18 cellular contexts compared by ENCODE assay signal in the genomic region with DNA sequence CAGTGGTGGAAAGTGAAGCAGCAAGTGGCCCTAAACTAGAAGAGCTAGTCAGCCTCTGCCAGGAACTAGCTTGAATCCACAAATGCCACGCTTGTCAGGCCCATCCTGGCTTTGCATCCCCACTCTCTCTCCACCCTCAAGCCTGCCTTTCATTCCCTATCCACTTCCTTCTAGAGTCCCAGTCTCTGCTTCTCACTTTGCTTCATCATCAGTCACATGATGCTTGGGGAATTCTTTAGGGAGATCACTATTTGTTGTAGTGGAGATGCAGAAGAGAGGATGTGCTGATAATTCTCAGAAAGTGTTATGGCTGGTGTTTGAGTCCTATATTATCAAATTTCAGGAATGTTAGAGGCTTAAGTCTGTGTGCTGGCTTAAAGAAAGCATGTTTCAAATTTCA. TPM values are rescaled to one million over a fixed set of nuclear protein-coding genes. Genes with fewer than 3 reads are reported as not detected.
DNase-seq lines count a peak whose midpoint lies in the region; ATAC-seq lines count a peak whose summit lies in the region.
"Had no signal": no experiment of that assay in that cellular context is flagged by ENCODE, and none has a peak within 500 bp of the region (broad histone marks: within the 10 kb centered on the region; RNA-seq: fewer than 3 reads in every experiment).

No MANE protein-coding gene starts in this region.

- no peaks in the 10 kb centered on the region for H3K27me3 Mint-ChIP-seq in dendritic cell treated with granulocyte-macrophage colony-stimulating factor and Interleukin-4, amounts not matched to agents 40 ng/mL and 50 ng/mL, for 4 days
- H3K27me3 Mint-ChIP-seq in activated T-cell treated with anti-CD3 and anti-CD28 coated beads, Interleukin-2, amount 50 U/mL, for 24 hours: no peaks in the 10 kb centered on the region
- no peaks in the 10 kb centered on the region for H3K27me3 Mint-ChIP-seq in activated naive CD8-positive, alpha-beta T cell treated with anti-CD3 and anti-CD28 coated beads, Interleukin-2, amount 50 U/mL, for 24 hours

- H3K4me3 Mint-ChIP-seq in dendritic cell treated with granulocyte-macrophage colony-stimulating factor and Interleukin-4, amounts not matched to agents 40 ng/mL and 50 ng/mL, for 4 days: no peak overlapping the region
- H3K4me3 Mint-ChIP-seq in activated T-cell treated with anti-CD3 and anti-CD28 coated beads, Interleukin-2, amount 50 U/mL, for 24 hours: no peak overlapping the region
- H3K4me3 Mint-ChIP-seq in activated naive CD8-positive, alpha-beta T cell treated with anti-CD3 and anti-CD28 coated beads, Interleukin-2, amount 50 U/mL, for 24 hours: no peak overlapping the region
- H3K4me3 Mint-ChIP-seq: CD14-positive monocyte; CD8-positive, alpha-beta T cell had no signal

- H2BK120ac ChIP-seq in mesenchymal stem cell (ENCODE audit: low read depth, low read length): no peak overlapping the region

- H3K23ac ChIP-seq in mesenchymal stem cell (ENCODE audit: low read length in 2 of 2): no peak overlapping the region

- H4K8ac ChIP-seq in mesenchymal stem cell (ENCODE audit: low read length): no peak overlapping the region

- H3K36me3 ChIP-seq in mesenchymal stem cell (ENCODE audit: control insufficient read depth in 1 of 2, insufficient read depth in 2 of 2, low read depth in 1 of 2, low read length in 2 of 2): peaks cover 21 to 93% of the 10 kb centered on the region in 2 experiments

- no peak overlapping the region for H2BK12ac ChIP-seq in mesenchymal stem cell (ENCODE audit: low read length in 2 of 2)

- WGBS in mesenchymal stem cell: 100% methylated on average over 1 of the region's 1 CpG

- no peaks in the 10 kb centered on the region for H3K4me1 ChIP-seq in mesenchymal stem cell (ENCODE audit: control insufficient read depth, insufficient read depth, low read depth, low read length)
- H3K4me1 ChIP-seq: BLaER1, HAP-1 had no signal

- no peak overlapping the region for H3K4me3 ChIP-seq in mesenchymal stem cell (ENCODE audit: insufficient read depth in 1 of 2, low read depth in 1 of 2, low read length in 2 of 2)
- H3K4me3 ChIP-seq: BLaER1, GM23248, HAP-1 had no signal

- H2AFZ ChIP-seq in mesenchymal stem cell (ENCODE audit: low read depth, low read length): no peak overlapping the region
- H2AFZ ChIP-seq: GM23248 had no signal

- H4K91ac ChIP-seq in mesenchymal stem cell (ENCODE audit: low read length): no peak overlapping the region

- no peak overlapping the region for H2BK15ac ChIP-seq in mesenchymal stem cell (ENCODE audit: low read depth, poor library complexity, severe bottlenecking)

- no peak overlapping the region for H2BK5ac ChIP-seq in mesenchymal stem cell (ENCODE audit: low read depth, low read length, poor library complexity, severe bottlenecking)

- peaks cover 89% of the 10 kb centered on the region for H3K36me3 Mint-ChIP-seq in dendritic cell treated with granulocyte-macrophage colony-stimulating factor and Interleukin-4, amounts not matched to agents 40 ng/mL and 50 ng/mL, for 4 days (ENCODE audit: low read depth)
- H3K36me3 Mint-ChIP-seq in activated T-cell treated with anti-CD3 and anti-CD28 coated beads, Interleukin-2, amount 50 U/mL, for 24 hours (ENCODE audit: low read depth): peaks cover 97% of the 10 kb centered on the region
- H3K36me3 Mint-ChIP-seq in activated naive CD8-positive, alpha-beta T cell treated with anti-CD3 and anti-CD28 coated beads, Interleukin-2, amount 50 U/mL, for 24 hours (ENCODE audit: low read depth): peaks cover 64% of the 10 kb centered on the region

- H3K79me1 ChIP-seq in mesenchymal stem cell (replicated peaks; ENCODE audit: low read length, poor library complexity, severe bottlenecking): peaks cover 8% of the 10 kb centered on the region

- peak overlapping the region; percentile 11 for H3K9ac ChIP-seq in mesenchymal stem cell (ENCODE audit: low read length)
- H3K9ac ChIP-seq: BLaER1, GM23248 had no signal

- intact Hi-C loops in dendritic cell treated with granulocyte-macrophage colony-stimulating factor and Interleukin-4, amounts not matched to agents 40 ng/mL and 50 ng/mL, for 4 days (cut with micrococcal nuclease): no loop called here

- no peak overlapping the region for H3K18ac ChIP-seq in mesenchymal stem cell (ENCODE audit: low read depth in 1 of 2, low read length in 2 of 2)

- no peaks in the 10 kb centered on the region for H3K27me3 ChIP-seq in mesenchymal stem cell (ENCODE audit: control insufficient read depth in 1 of 2, insufficient read depth in 1 of 2, low read length in 2 of 2)
- H3K27me3 ChIP-seq: BLaER1 had no signal

- no peak overlapping the region for H3K4me2 ChIP-seq in mesenchymal stem cell (ENCODE audit: low read length, poor library complexity, severe bottlenecking)
- H3K4me2 ChIP-seq: BLaER1 had no signal

- ATAC-seq in activated naive CD8-positive, alpha-beta T cell treated with anti-CD3 and anti-CD28 coated beads, Interleukin-2, amount 50 U/mL, for 24 hours: no peak
- ATAC-seq: CD8-positive, alpha-beta T cell; HepG2 had no signal

- peaks cover 21% of the 10 kb centered on the region for H3K4me1 Mint-ChIP-seq in dendritic cell treated with granulocyte-macrophage colony-stimulating factor and Interleukin-4, amounts not matched to agents 40 ng/mL and 50 ng/mL, for 4 days (ENCODE audit: low read depth)
- H3K4me1 Mint-ChIP-seq in activated T-cell treated with anti-CD3 and anti-CD28 coated beads, Interleukin-2, amount 50 U/mL, for 24 hours (ENCODE audit: low read depth): peaks cover 6% of the 10 kb centered on the region
- no peaks in the 10 kb centered on the region for H3K4me1 Mint-ChIP-seq in activated naive CD8-positive, alpha-beta T cell treated with anti-CD3 and anti-CD28 coated beads, Interleukin-2, amount 50 U/mL, for 24 hours
- H3K4me1 Mint-ChIP-seq: CD14-positive monocyte had no signal

- peak overlapping the region; percentile 47 for H3K27ac Mint-ChIP-seq in dendritic cell treated with granulocyte-macrophage colony-stimulating factor and Interleukin-4, amounts not matched to agents 40 ng/mL and 50 ng/mL, for 4 days
- no peak overlapping the region for H3K27ac Mint-ChIP-seq in activated T-cell treated with anti-CD3 and anti-CD28 coated beads, Interleukin-2, amount 50 U/mL, for 24 hours
- H3K27ac Mint-ChIP-seq in activated naive CD8-positive, alpha-beta T cell treated with anti-CD3 and anti-CD28 coated beads, Interleukin-2, amount 50 U/mL, for 24 hours: no peak overlapping the region
- H3K27ac Mint-ChIP-seq: CD8-positive, alpha-beta T cell had no signal

- DNase-seq in DMS53 (lab: John Stamatoyannopoulos, UW) (peak; percentile 11), DMS53 treated with DMSO at 0.1 percent for 48 hours (lab: John Stamatoyannopoulos, UW; ENCODE audit: unreplicated experiment) (no peak), mesenchymal stem cell (peak; percentile 32), NCI-H2081 (lab: John Stamatoyannopoulos, UW) (no peak), CD1c-positive myeloid dendritic cell (ENCODE audit: extremely low spot score) (no peak)
- no peak for DNase-seq in activated T-cell treated with anti-CD3 and anti-CD28 coated beads, Interleukin-2, amount 50 U/mL, for 24 hours
- no peak for DNase-seq in activated naive CD8-positive, alpha-beta T cell treated with anti-CD3 and anti-CD28 coated beads, Interleukin-2, amount 50 U/mL, for 24 hours
- DNase-seq: CD8-positive, alpha-beta T cell; DMS 273 treated with DMSO at 0.1 percent for 48 hours; DMS79; GDM1; GM23248 had no signal

- no peak overlapping the region for H2AK5ac ChIP-seq in mesenchymal stem cell (ENCODE audit: low read length, severe bottlenecking)

- H3K9me3 Mint-ChIP-seq in dendritic cell treated with granulocyte-macrophage colony-stimulating factor and Interleukin-4, amounts not matched to agents 40 ng/mL and 50 ng/mL, for 4 days: no peaks in the 10 kb centered on the region
- no peaks in the 10 kb centered on the region for H3K9me3 Mint-ChIP-seq in activated T-cell treated with anti-CD3 and anti-CD28 coated beads, Interleukin-2, amount 50 U/mL, for 24 hours
- no peaks in the 10 kb centered on the region for H3K9me3 Mint-ChIP-seq in activated naive CD8-positive, alpha-beta T cell treated with anti-CD3 and anti-CD28 coated beads, Interleukin-2, amount 50 U/mL, for 24 hours
- H3K9me3 Mint-ChIP-seq: CD14-positive monocyte; CD8-positive, alpha-beta T cell had no signal

- no peak overlapping the region for H3K4ac ChIP-seq in mesenchymal stem cell (ENCODE audit: low read depth in 1 of 2, low read length in 2 of 2)

- H3K14ac ChIP-seq in mesenchymal stem cell (ENCODE audit: low read length in 2 of 2): no peak overlapping the region

- H3K27ac ChIP-seq in mesenchymal stem cell (ENCODE audit: low read length, poor library complexity, severe bottlenecking): no peak overlapping the region
- H3K27ac ChIP-seq: 22Rv1, BLaER1, GM23248 had no signal

- no peaks in the 10 kb centered on the region for H3K9me3 ChIP-seq in mesenchymal stem cell (ENCODE audit: control insufficient read depth, low read length)
- H3K9me3 ChIP-seq: BLaER1, HAP-1 had no signal

RNA-seq across cellular contexts. Expression of a gene that starts 7.3 kb away (rescaled TPM):
- polyA plus RNA-seq in mesenchymal stem cell (2013, experiment 1 of 2): 8.8 TPM
- polyA plus RNA-seq in mesenchymal stem cell (2013, experiment 2 of 2): 7.4 TPM

RNA-seq across cellular contexts. Expression of a gene that starts 10.9 kb away (rescaled TPM):
- polyA plus RNA-seq in mesenchymal stem cell (2013, experiment 1 of 2): 83.5 TPM
- 77.7 TPM for polyA plus RNA-seq in mesenchymal stem cell (2013, experiment 2 of 2)

Comparison
In these comparisons a context has a peak if more than half of its experiments do, and no peak if none do; other contexts are left out.
1. DNase-seq: peak in DMS53 (single experiment) and mesenchymal stem cell (single experiment); none in DMS53 treated with DMSO at 0.1 percent for 48 hours (single experiment), activated T-cell treated with anti-CD3 and anti-CD28 coated beads, Interleukin-2, amount 50 U/mL, for 24 hours (single experiment), NCI-H2081 (0 of 2), CD1c-positive myeloid dendritic cell (single experiment) and activated naive CD8-positive, alpha-beta T cell treated with anti-CD3 and anti-CD28 coated beads, Interleukin-2, amount 50 U/mL, for 24 hours (single experiment).